ENCODE assay signal across 11 cellular contexts in genomic region chr19:49859838-49860715, GRCh38. TPM values are rescaled to one million over a fixed set of nuclear protein-coding genes. Genes with fewer than 3 reads are reported as not detected.
DNase-seq lines count a peak whose midpoint lies in the region; ATAC-seq and TF ChIP-seq lines count a peak whose summit lies in the region.
"Had no signal": no experiment of that assay in that cellular context is flagged by ENCODE, and none has a peak within 500 bp of the region (broad histone marks: within the 10 kb centered on the region; RNA-seq: fewer than 3 reads in every experiment).

No MANE protein-coding gene starts in this region.

- H3K4me3 ChIP-seq in GM23338 (no peak overlapping the region), gastroesophageal sphincter (peak overlapping the region in 1 of 2 donors; percentile 14), skeletal muscle satellite cell (ENCODE audit: low read length) (no peak overlapping the region)
- H3K4me3 ChIP-seq: skin epidermis, thyroid gland had no signal

- no peak for ATAC-seq in GM23338
- ATAC-seq in gastroesophageal sphincter, result no peak

- no peak overlapping the region for H2AFZ ChIP-seq in GM23338

- 83% methylated on average over 9 of the region's 25 CpGs; no CpG with 5 or more reads in 1 of the 2 donors for WGBS in gastroesophageal sphincter (ENCODE audit: low coverage in 1 of 2), 2 donors

- H3F3A ChIP-seq in GM23338 (replicated peaks; ENCODE audit: low read depth), result peaks cover 70% of the 10 kb centered on the region

- TF ChIP-seq POLR2A in gastroesophageal sphincter (IDR thresholded peaks at IDR 0.05), result no peak

- peaks cover 6% of the 10 kb centered on the region; the same call in 2 of the 3 replicates for H3K9me3 Mint-ChIP-seq in GM23338
- H3K9me3 Mint-ChIP-seq: immature natural killer cell had no signal

- H4K20me1 ChIP-seq in GM23338 (replicated peaks; ENCODE audit: insufficient read depth), result peaks cover 21% of the 10 kb centered on the region

- peaks cover 3% of the 10 kb centered on the region; the same call in 1 of the 2 replicates for H3K4me1 ChIP-seq in GM23338 (ENCODE audit: insufficient read depth)
- H3K4me1 ChIP-seq in gastroesophageal sphincter, result peaks cover 0 to 40% (median 1%) of the 10 kb centered on the region in 3 donors
- H3K4me1 ChIP-seq in skeletal muscle satellite cell (ENCODE audit: control insufficient read depth, insufficient read depth, low read length), result peaks cover 34% of the 10 kb centered on the region

- H3K9me3 ChIP-seq in gastroesophageal sphincter (no peaks in the 10 kb centered on the region), skeletal muscle satellite cell (replicated peaks; ENCODE audit: low read length) (no peaks in the 10 kb centered on the region)
- H3K9me3 ChIP-seq: thyroid gland had no signal

- H3K4me1 Mint-ChIP-seq in GM23338, result peaks cover 19% of the 10 kb centered on the region

- no peak overlapping the region for H3K4me3 Mint-ChIP-seq in GM23338
- H3K4me3 Mint-ChIP-seq: immature natural killer cell had no signal

- no peak for TF ChIP-seq EP300 in gastroesophageal sphincter (IDR thresholded peaks at IDR 0.05)

- peaks cover 78% of the 10 kb centered on the region for H3K36me3 Mint-ChIP-seq in GM23338 (ENCODE audit: low read depth)

- H3K36me3 ChIP-seq in GM23338 (ENCODE audit: insufficient read depth) (peaks cover 15% of the 10 kb centered on the region), gastroesophageal sphincter (peaks cover 0 to 95% of the 10 kb centered on the region in 2 donors), skeletal muscle satellite cell (ENCODE audit: insufficient read depth, low read length) (peaks cover 85% of the 10 kb centered on the region)

- H3K79me2 ChIP-seq in GM23338 (replicated peaks; ENCODE audit: insufficient read depth), result peaks cover 10% of the 10 kb centered on the region

- no peak overlapping the region for H3K27ac ChIP-seq in GM23338 (ENCODE audit: low read depth)
- peak overlapping the region in 3 of 4 donors; percentile 49 to 73 (median 68) for H3K27ac ChIP-seq in gastroesophageal sphincter
- H3K27ac ChIP-seq: thyroid gland had no signal

- peaks cover 53% of the 10 kb centered on the region for H3K27me3 Mint-ChIP-seq in GM23338 (ENCODE audit: insufficient read depth, low read depth, poor library complexity)

- H3K9ac ChIP-seq in skeletal muscle satellite cell (ENCODE audit: low read depth, low read length), result no peak overlapping the region

- TF ChIP-seq CTCF in GM23338 (conservative IDR thresholded peaks at IDR 0.05; ENCODE audit: low read depth in 2 of 2), result no peak
- TF ChIP-seq CTCF in gastroesophageal sphincter (IDR thresholded peaks at IDR 0.05), result no peak

- no peak for DNase-seq in GM23338 (ENCODE audit: low spot score)
- DNase-seq in HCEC 1CT, result no peak
- no peak for DNase-seq in activated CD4-positive, CD25-positive, alpha-beta regulatory T cell treated with anti-CD3 and anti-CD28 coated beads, Interleukin-2, amount 50 U/mL, for 72 hours
- DNase-seq in OCI-M1 (lab: John Stamatoyannopoulos, UW), result no peak
- DNase-seq: immature natural killer cell, NCI-H446 treated with DMSO at 0.1 percent for 48 hours had no signal

- H3K4me2 ChIP-seq in GM23338, result no peak overlapping the region
- peak overlapping the region; percentile 30 for H3K4me2 ChIP-seq in skeletal muscle satellite cell (ENCODE audit: low read length)

- no peaks in the 10 kb centered on the region for H3K9me2 ChIP-seq in GM23338 (ENCODE audit: insufficient read depth)

- H3K27me3 ChIP-seq in GM23338 (ENCODE audit: insufficient read depth) (no peaks in the 10 kb centered on the region), gastroesophageal sphincter (no peaks in the 10 kb centered on the region), skeletal muscle satellite cell (ENCODE audit: control insufficient read depth, insufficient read depth, low read length) (no peaks in the 10 kb centered on the region)
- H3K27me3 ChIP-seq: thyroid gland had no signal

- H3K27ac Mint-ChIP-seq in GM23338, result no peak overlapping the region

TF ChIP-seq in GM23338, 12 proteins besides CTCF, POLR2A, EP300 and RAD21:
- no peak for TF ChIP-seq ZNF114 (CRISPR knock-in tag; IDR thresholded peaks at IDR 0.05)
- TF ChIP-seq POLR2AphosphoS5 (IDR thresholded peaks at IDR 0.05; ENCODE audit: low read depth), result 0 out of 2 replicates have a peak, but pooled peaks have one; percentile 51
- no peak for TF ChIP-seq ETS1 (IDR thresholded peaks at IDR 0.05)

TF ChIP-seq in PFSK-1, 5 proteins besides CTCF, POLR2A, EP300 and RAD21:
- TF ChIP-seq SIN3A (IDR thresholded peaks at IDR 0.05; ENCODE audit: borderline replicate concordance, insufficient read depth, low read length), result no peak
- TF ChIP-seq TAF1 (IDR thresholded peaks at IDR 0.05; ENCODE audit: borderline replicate concordance, insufficient read depth, low read length), result no peak
- peak; percentile 19; the same call in 1 of the 2 replicates for TF ChIP-seq POLR2AphosphoS5 (IDR thresholded peaks at IDR 0.05; ENCODE audit: low read depth, low read length)

RNA-seq across cellular contexts. Expression of gene PNKP, which starts 7.3 kb away (rescaled TPM):
- total RNA-seq in GM23338 (2014; rRNA removed; shearing (Covaris generic)), result 81.4 and 99.6 TPM in 2 replicates
- 109 and 112 TPM in 2 replicates for polyA plus RNA-seq in GM23338 (2016; fragmentation: Nextera tagmentation; extraction: Ambion mirVana)
- polyA plus RNA-seq in PFSK-1 (2012; ENCODE audit: insufficient read length, low read depth), result 76.5 TPM
- total RNA-seq in gastroesophageal sphincter, result 10 to 100 TPM; 12.5 to 64.3 (median 29.4) TPM
- 43.9 TPM in 2 replicates for total RNA-seq in skeletal muscle satellite cell (2012; rRNA removed)

RNA-seq across cellular contexts. Expression of gene PTOV1, which starts 9.1 kb away (rescaled TPM):
- 194 and 209 TPM in 2 replicates for total RNA-seq in GM23338 (2014; rRNA removed; shearing (Covaris generic))
- 188 and 225 TPM in 2 replicates for polyA plus RNA-seq in GM23338 (2016; fragmentation: Nextera tagmentation; extraction: Ambion mirVana)
- polyA plus RNA-seq in PFSK-1 (2012; ENCODE audit: insufficient read length, low read depth), result 173 TPM
- total RNA-seq in gastroesophageal sphincter, result 10 to 100 TPM; 52.9 to 89.1 (median 60.0) TPM
- total RNA-seq in skeletal muscle satellite cell (2012; rRNA removed), result 31.7 and 36.8 TPM in 2 replicates

RNA-seq across cellular contexts. Expression of gene AKT1S1, which starts 17.1 kb away (rescaled TPM):
- 15.7 and 21.5 TPM in 2 replicates for total RNA-seq in GM23338 (2014; rRNA removed; shearing (Covaris generic))
- 28.0 and 28.6 TPM in 2 replicates for polyA plus RNA-seq in GM23338 (2016; fragmentation: Nextera tagmentation; extraction: Ambion mirVana)
- polyA plus RNA-seq in PFSK-1 (2012; ENCODE audit: insufficient read length, low read depth), result 81.0 TPM
- total RNA-seq in gastroesophageal sphincter, result 10 to 100 TPM; 14.4 to 24.6 (median 19.7) TPM
- 11.7 and 13.1 TPM in 2 replicates for total RNA-seq in skeletal muscle satellite cell (2012; rRNA removed)

RNA-seq across cellular contexts. Expression of gene TBC1D17, which starts 17.4 kb away (rescaled TPM):
- 12.1 and 19.3 TPM in 2 replicates for total RNA-seq in GM23338 (2014; rRNA removed; shearing (Covaris generic))
- polyA plus RNA-seq in GM23338 (2016; fragmentation: Nextera tagmentation; extraction: Ambion mirVana), result 39.5 and 43.1 TPM in 2 replicates
- 38.9 TPM for polyA plus RNA-seq in PFSK-1 (2012; ENCODE audit: insufficient read length, low read depth)
- 10 to 100 TPM; 25.1 to 41.9 (median 37.3) TPM for total RNA-seq in gastroesophageal sphincter
- total RNA-seq in skeletal muscle satellite cell (2012; rRNA removed), result 7.4 and 12.2 TPM in 2 replicates

RNA-seq across cellular contexts. Expression of gene IL4I1, which starts 36.6 kb away (rescaled TPM):
- 0.50 and 0.69 TPM in 2 replicates for total RNA-seq in GM23338 (2014; rRNA removed; shearing (Covaris generic))
- 0.57 and 0.60 TPM in 2 replicates for polyA plus RNA-seq in GM23338 (2016; fragmentation: Nextera tagmentation; extraction: Ambion mirVana)
- 1.1 TPM for polyA plus RNA-seq in PFSK-1 (2012; ENCODE audit: insufficient read length, low read depth)
- 1 to 10 TPM in 1 of 4 donors, under 1 TPM in 1, not detected in 2; 0.39 to 1.2 TPM for total RNA-seq in gastroesophageal sphincter
- 0.25 and 1.1 TPM in 2 replicates for total RNA-seq in skeletal muscle satellite cell (2012; rRNA removed)
